ENCODE assay signal across 9 cellular contexts in the genomic region with DNA sequence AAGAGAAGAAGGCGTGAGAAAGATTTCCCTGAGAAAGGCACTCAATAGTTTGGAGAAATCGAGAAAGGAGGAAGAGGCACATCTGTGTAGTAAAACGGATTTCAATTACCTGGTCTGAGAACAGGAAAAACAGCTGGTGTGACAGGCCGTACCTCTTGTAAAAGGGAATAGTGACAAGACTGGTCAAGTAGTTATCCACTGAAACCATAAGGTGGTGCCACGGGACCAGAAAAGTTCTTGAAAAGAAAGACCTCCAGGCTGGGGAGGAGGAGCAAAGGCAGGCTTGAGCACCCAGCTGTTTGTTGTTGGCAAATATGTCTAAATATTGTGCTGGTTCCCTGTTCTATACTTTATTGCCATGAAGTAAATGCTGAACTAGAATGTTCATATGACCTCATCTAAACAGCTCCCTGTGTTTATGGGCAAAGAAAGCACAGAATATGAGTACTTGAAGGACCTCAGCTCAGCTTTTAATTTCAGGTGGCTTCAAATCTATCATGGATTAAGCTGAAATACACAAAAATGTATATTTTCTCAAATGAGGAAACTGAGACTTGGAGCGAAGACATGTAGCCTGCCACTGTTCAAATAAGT. TPM values are rescaled to one million over a fixed set of nuclear protein-coding genes. Genes with fewer than 3 reads are reported as not detected.
DNase-seq lines count a peak whose midpoint lies in the region; ATAC-seq, FAIRE-seq and TF ChIP-seq lines count a peak whose summit lies in the region.
"Had no signal": no experiment of that assay in that cellular context is flagged by ENCODE, and none has a peak within 500 bp of the region (broad histone marks: within the 10 kb centered on the region; RNA-seq: fewer than 3 reads in every experiment).

No MANE protein-coding gene starts in this region.

- peak overlapping the region in 1 of 2 donors; percentile 2 for H3K27ac Mint-ChIP-seq in stimulated activated naive CD8-positive, alpha-beta T cell treated with anti-CD3 and anti-CD28 coated beads, Interleukin-15, amount 100 ng/mL, for 72 hours
- H3K27ac Mint-ChIP-seq: memory B cell had no signal

- no peak for FAIRE-seq in GM12892 (lab: Jason Lieb, UNC)

- H3K4me3 Mint-ChIP-seq in stimulated activated naive CD8-positive, alpha-beta T cell treated with anti-CD3 and anti-CD28 coated beads, Interleukin-15, amount 100 ng/mL, for 72 hours, result no peak overlapping the region
- H3K4me3 Mint-ChIP-seq: memory B cell had no signal

- no peaks in the 10 kb centered on the region for H3K9me3 Mint-ChIP-seq in stimulated activated naive CD8-positive, alpha-beta T cell treated with anti-CD3 and anti-CD28 coated beads, Interleukin-15, amount 100 ng/mL, for 72 hours

- ATAC-seq in GM18502 (IDR thresholded peaks at IDR 0.05; ENCODE audit: poor library complexity, unreplicated experiment), result peak; percentile 78
- peak; percentile 64 for ATAC-seq in GM21825 (IDR thresholded peaks at IDR 0.05; ENCODE audit: unreplicated experiment)
- no peak for ATAC-seq in stimulated activated naive CD8-positive, alpha-beta T cell treated with anti-CD3 and anti-CD28 coated beads, Interleukin-15, amount 100 ng/mL, for 72 hours

- TF ChIP-seq POLR2A in erythroblast (IDR thresholded peaks at IDR 0.05; ENCODE audit: low read length) (no peak), GM12892 (IDR thresholded peaks at IDR 0.05; ENCODE audit: low read depth, low read length) (no peak)

- DNase-seq in NCI-H1105 (lab: John Stamatoyannopoulos, UW), result peak; percentile 23
- DNase-seq in erythroblast (lab: John Stamatoyannopoulos, UW), result peak; percentile 29 to 46
- no peak for DNase-seq in NCI-H2107 (lab: John Stamatoyannopoulos, UW)
- no peak for DNase-seq in GM12892 (ENCODE audit: insufficient read length)
- DNase-seq in SW 1271 (lab: John Stamatoyannopoulos, UW), result no peak
- DNase-seq in stimulated activated naive CD8-positive, alpha-beta T cell treated with anti-CD3 and anti-CD28 coated beads, Interleukin-15, amount 100 ng/mL, for 72 hours, result no peak

- H3K27me3 Mint-ChIP-seq in stimulated activated naive CD8-positive, alpha-beta T cell treated with anti-CD3 and anti-CD28 coated beads, Interleukin-15, amount 100 ng/mL, for 72 hours, result peaks cover 28% of the 10 kb centered on the region

- H3K4me1 Mint-ChIP-seq in stimulated activated naive CD8-positive, alpha-beta T cell treated with anti-CD3 and anti-CD28 coated beads, Interleukin-15, amount 100 ng/mL, for 72 hours, result peaks cover 11% of the 10 kb centered on the region
- H3K4me1 Mint-ChIP-seq: memory B cell had no signal

RNA-seq across cellular contexts. Expression of gene HAO2, which starts 4.0 kb away (rescaled TPM):
- not detected for polyA plus RNA-seq in GM12892 (2012; ENCODE audit: missing spikeins)

RNA-seq across cellular contexts. Expression of gene HSD3B2, which starts 42.4 kb away (rescaled TPM):
- not detected for polyA plus RNA-seq in GM12892 (2012; ENCODE audit: missing spikeins)

Comparison
In these comparisons a context has a peak if more than half of its experiments do, and no peak if none do; other contexts are left out.
1. DNase-seq: peak in NCI-H1105 (single experiment) and erythroblast (2 of 2); none in NCI-H2107 (single experiment), GM12892 (single experiment), SW 1271 (0 of 2) and stimulated activated naive CD8-positive, alpha-beta T cell treated with anti-CD3 and anti-CD28 coated beads, Interleukin-15, amount 100 ng/mL, for 72 hours (0 of 2).